In the genomic region with DNA sequence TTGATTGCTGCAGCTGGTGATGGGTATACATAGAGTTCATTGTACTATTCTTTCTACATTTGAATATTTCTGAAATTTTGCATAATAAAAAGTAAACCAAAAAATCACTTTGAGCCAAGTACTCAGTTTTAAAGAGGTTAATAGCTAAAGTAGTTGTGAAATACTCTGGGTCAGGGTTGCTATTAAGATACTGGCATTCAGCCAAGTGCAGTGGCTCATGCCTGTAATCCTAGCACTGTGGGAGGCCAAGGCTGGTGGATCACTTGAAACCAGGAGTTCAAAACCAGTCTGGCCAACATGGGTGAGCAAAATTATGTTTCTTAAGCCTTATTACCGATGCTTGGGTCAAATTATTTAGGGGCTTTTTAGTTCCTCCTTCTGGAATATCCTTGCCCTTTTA, we compare ENCODE assay signal across 10 cellular contexts.
A peak's percentile ranks its signal among the peaks of the same experiment; 100 is the strongest.
DNase-seq lines count a peak whose midpoint lies in the region; ATAC-seq, FAIRE-seq and TF ChIP-seq lines count a peak whose summit lies in the region.
"Had no signal": no experiment of that assay in that cellular context is flagged by ENCODE, and none has a peak within 500 bp of the region (broad histone marks: within the 10 kb centered on the region; RNA-seq: fewer than 3 reads in every experiment).

No MANE protein-coding gene starts in this region.

- DNase-seq in GM04504 (ENCODE audit: low read depth) (peak; percentile 39), NCI-H2196 (lab: John Stamatoyannopoulos, UW; ENCODE audit: unreplicated experiment) (peak; percentile 73), bronchial epithelial cell (ENCODE audit: low read depth) (peak; percentile 70), myocyte (ENCODE audit: low read depth) (peak; percentile 78), NCI-H1694 (lab: John Stamatoyannopoulos, UW) (no peak)

- no peak for ATAC-seq in HG02623 (IDR thresholded peaks at IDR 0.05; ENCODE audit: unreplicated experiment)
- ATAC-seq in GM19397 (IDR thresholded peaks at IDR 0.05; ENCODE audit: unreplicated experiment), result no peak
- ATAC-seq in GM19023 (IDR thresholded peaks at IDR 0.05; ENCODE audit: unreplicated experiment), result no peak

- H3K4me3 ChIP-seq in bronchial epithelial cell (ENCODE audit: low read depth, low read length), result no peak overlapping the region
- H3K4me3 ChIP-seq: upper lobe of left lung had no signal

- no peak for TF ChIP-seq CTCF in bronchial epithelial cell (IDR thresholded peaks at IDR 0.05; ENCODE audit: insufficient read depth, low read length, severe bottlenecking)

- no peak for FAIRE-seq in bronchial epithelial cell (lab: Jason Lieb, UNC)
- FAIRE-seq: GM19239 had no signal

- no peaks in the 10 kb centered on the region for H3K36me3 ChIP-seq in bronchial epithelial cell (ENCODE audit: control insufficient read depth, insufficient read depth, low read length)
- H3K36me3 ChIP-seq: upper lobe of left lung had no signal

- H3K27me3 ChIP-seq in bronchial epithelial cell (ENCODE audit: control insufficient read depth, insufficient read depth, low read length), result no peaks in the 10 kb centered on the region
- H3K27me3 ChIP-seq: upper lobe of left lung had no signal
